9 cellular contexts compared by ENCODE assay signal in the genomic region with DNA sequence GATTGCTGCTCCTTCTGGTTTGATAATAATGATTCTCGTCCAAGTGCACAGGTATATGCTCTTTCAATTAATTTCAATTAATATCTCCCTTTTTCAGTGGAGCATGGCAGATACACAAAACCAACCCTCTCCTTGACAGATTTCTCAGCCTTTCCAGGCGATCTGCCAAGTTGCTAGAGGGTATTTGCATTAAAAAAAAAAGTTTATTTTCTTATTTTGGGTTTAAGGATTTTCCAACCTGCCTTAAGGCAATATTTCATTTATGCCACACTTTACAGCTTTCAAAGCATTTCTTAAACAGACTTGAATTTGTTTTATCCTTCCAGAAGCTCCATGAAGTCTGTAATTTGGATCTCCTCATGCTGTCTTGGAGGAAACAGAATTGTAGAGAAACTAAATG. TPM values are rescaled to one million over a fixed set of nuclear protein-coding genes. Genes with fewer than 3 reads are reported as not detected.
DNase-seq lines count a peak whose midpoint lies in the region; ATAC-seq, FAIRE-seq and TF ChIP-seq lines count a peak whose summit lies in the region.
"Had no signal": no experiment of that assay in that cellular context is flagged by ENCODE, and none has a peak within 500 bp of the region (broad histone marks: within the 10 kb centered on the region; RNA-seq: fewer than 3 reads in every experiment).

No MANE protein-coding gene starts in this region.

- H3K9ac ChIP-seq in HepG2 (ENCODE audit: insufficient read depth, low read depth, low read length), result no peak overlapping the region

- H3K4me3 ChIP-seq in HepG2 (replicated peaks in 1 of 3; ENCODE audit: insufficient read depth in 1 of 3, low read depth in 2 of 3, low read length in 3 of 3), result no peak overlapping the region; a peak in 1 of 6 replicates

- H3K9me3 Mint-ChIP-seq in activated naive CD4-positive, alpha-beta T cell treated with anti-CD3 and anti-CD28 coated beads, Interleukin-2, amount 50 U/mL, for 24 hours, result peaks cover 5% of the 10 kb centered on the region
- H3K9me3 Mint-ChIP-seq in activated naive CD8-positive, alpha-beta T cell (ENCODE audit: low read depth), result no peaks in the 10 kb centered on the region
- peaks cover 13% of the 10 kb centered on the region for H3K9me3 Mint-ChIP-seq in type B pancreatic cell

- no peak for FAIRE-seq in HepG2 (lab: Jason Lieb, UNC)

- H3K27ac Mint-ChIP-seq in activated naive CD4-positive, alpha-beta T cell treated with anti-CD3 and anti-CD28 coated beads, Interleukin-2, amount 50 U/mL, for 24 hours, result peak overlapping the region; percentile 100
- peak overlapping the region; percentile 99 for H3K27ac Mint-ChIP-seq in activated naive CD8-positive, alpha-beta T cell
- peak overlapping the region; percentile 96 for H3K27ac Mint-ChIP-seq in type B pancreatic cell

- H3K27ac ChIP-seq in HepG2 (ENCODE audit: extremely low read length, insufficient read depth, low read length), result no peak overlapping the region

- ATAC-seq in HepG2 (no peak), HG03175 (IDR thresholded peaks at IDR 0.05; ENCODE audit: unreplicated experiment) (no peak), GM21381 (IDR thresholded peaks at IDR 0.05; ENCODE audit: unreplicated experiment) (no peak), HG02763 (IDR thresholded peaks at IDR 0.05; ENCODE audit: unreplicated experiment) (no peak)

- 97% methylated on average over 2 of the region's 2 CpGs for WGBS in HepG2 (ENCODE audit: low lambda C conversion rate)

- H3K79me2 ChIP-seq in HepG2 (ENCODE audit: insufficient read depth, low read length), result peaks cover 26% of the 10 kb centered on the region

- DNase-seq in activated naive CD4-positive, alpha-beta T cell treated with anti-CD3 and anti-CD28 coated beads, Interleukin-2, amount 50 U/mL, for 16 hours, result no peak
- DNase-seq in HepG2 (ENCODE audit: low spot score), result no peak
- DNase-seq in type B pancreatic cell (ENCODE audit: extremely low spot score, unreplicated experiment), result no peak
- DNase-seq: glutamatergic neuron had no signal

- peaks cover 13% of the 10 kb centered on the region for H3K36me3 Mint-ChIP-seq in activated naive CD4-positive, alpha-beta T cell treated with anti-CD3 and anti-CD28 coated beads, Interleukin-2, amount 50 U/mL, for 24 hours
- peaks cover 26% of the 10 kb centered on the region for H3K36me3 Mint-ChIP-seq in activated naive CD8-positive, alpha-beta T cell
- H3K36me3 Mint-ChIP-seq in type B pancreatic cell, result peaks cover 26% of the 10 kb centered on the region

- no peak for TF ChIP-seq RAD21 in HepG2 (CRISPR knock-in tag; IDR thresholded peaks at IDR 0.05)

- no TSS peak for BruUV-seq in HepG2 (replicated peaks; lab: Mats Ljungman, UMichigan)

- TF ChIP-seq CTCF in HepG2 (CRISPR knock-in tag; IDR thresholded peaks at IDR 0.05) (no peak), type B pancreatic cell (conservative IDR thresholded peaks at IDR 0.05) (no peak)

- POLR2A ChIA-PET in HepG2 (lab: Yijun Ruan, JAX), result interaction anchor here (2.9 kb wide), 1 partner anchor 55 kb away, joined by 49 read pairs; a partner anchor contains a TSS

- no peaks in the 10 kb centered on the region for H3K36me3 ChIP-seq in HepG2 (replicated peaks in 1 of 2; ENCODE audit: control insufficient read depth in 1 of 2, insufficient read depth in 2 of 2, low read length in 2 of 2)

- peaks cover 74% of the 10 kb centered on the region for H3K4me1 Mint-ChIP-seq in activated naive CD4-positive, alpha-beta T cell treated with anti-CD3 and anti-CD28 coated beads, Interleukin-2, amount 50 U/mL, for 24 hours
- peaks cover 76% of the 10 kb centered on the region for H3K4me1 Mint-ChIP-seq in activated naive CD8-positive, alpha-beta T cell (ENCODE audit: low read depth)
- peaks cover 47% of the 10 kb centered on the region for H3K4me1 Mint-ChIP-seq in type B pancreatic cell (ENCODE audit: unreplicated experiment)

- no peaks in the 10 kb centered on the region; a peak in 1 of 5 replicates for H3K27me3 ChIP-seq in HepG2 (ENCODE audit: control insufficient read depth in 1 of 2, insufficient read depth in 2 of 2, low read length in 2 of 2)

- H4K20me1 ChIP-seq in HepG2 (ENCODE audit: insufficient read depth, low read length), result no peaks in the 10 kb centered on the region

- H3K27me3 Mint-ChIP-seq in activated naive CD4-positive, alpha-beta T cell treated with anti-CD3 and anti-CD28 coated beads, Interleukin-2, amount 50 U/mL, for 24 hours, result no peaks in the 10 kb centered on the region
- H3K27me3 Mint-ChIP-seq in activated naive CD8-positive, alpha-beta T cell, result no peaks in the 10 kb centered on the region
- no peaks in the 10 kb centered on the region for H3K27me3 Mint-ChIP-seq in type B pancreatic cell

- intact Hi-C loops in HepG2 (cut with micrococcal nuclease; ENCODE audit: unreplicated experiment), result no loop called here

- no peaks in the 10 kb centered on the region for H3K9me3 ChIP-seq in HepG2 (ENCODE audit: low read length)

- H2AFZ ChIP-seq in HepG2 (ENCODE audit: low read length), result no peak overlapping the region

- peaks cover 50% of the 10 kb centered on the region for H3K4me1 ChIP-seq in HepG2 (ENCODE audit: insufficient read depth, low read length)

- TF ChIP-seq EP300 in HepG2 (IDR thresholded peaks at IDR 0.05; ENCODE audit: low read depth in 2 of 2, low read length in 2 of 2) (no peak), HepG2 (CRISPR knock-in tag; IDR thresholded peaks at IDR 0.05; ENCODE audit: borderline replicate concordance) (no peak)

- in situ Hi-C loops in HepG2 (cut with HindIII; ENCODE audit: extremely low pct_ligation_motif_present, low pct_unique_long_range_greater_than_20kb), result no loop called here

- peak overlapping the region; percentile 99 for H3K4me3 Mint-ChIP-seq in activated naive CD4-positive, alpha-beta T cell treated with anti-CD3 and anti-CD28 coated beads, Interleukin-2, amount 50 U/mL, for 24 hours
- peak overlapping the region; percentile 98 for H3K4me3 Mint-ChIP-seq in activated naive CD8-positive, alpha-beta T cell
- peak overlapping the region; percentile 74 for H3K4me3 Mint-ChIP-seq in type B pancreatic cell

- peak overlapping the region; percentile 92 for H3K4me2 ChIP-seq in HepG2 (ENCODE audit: low read depth, low read length)

- CTCF ChIA-PET in HepG2 (lab: Yijun Ruan, JAX; ENCODE audit: low intra/inter-chr PET ratio, low total read pairs), result no interaction called here

- no peak for TF ChIP-seq POLR2A in HepG2 (IDR thresholded peaks at IDR 0.05; ENCODE audit: insufficient read depth in 1 of 2, low read depth in 2 of 2, low read length in 2 of 2)

TF ChIP-seq in HepG2, 621 proteins besides CTCF, POLR2A, EP300 and RAD21 (continues in another document):
- TF ChIP-seq NFKBIZ (CRISPR knock-in tag; IDR thresholded peaks at IDR 0.05), result no peak

RNA-seq across cellular contexts. Expression of a gene that starts 2.1 kb away (rescaled TPM):
- total RNA-seq in HepG2 (2016; rRNA removed; fragmentation: Illumina TruSeq; extraction: Trizol) (16.6 and 36.3 TPM in 2 replicates), type B pancreatic cell (ENCODE audit: low replicate concordance) (24.2 and 37.5 TPM in 2 replicates)
- total RNA-seq in HepG2 (2016; cell fraction: cytosol; rRNA removed; fragmentation: Illumina TruSeq; extraction: Trizol; ENCODE audit: low read depth), result 7.4 and 10.5 TPM in 2 replicates
- total RNA-seq in HepG2 (2016; cell fraction: insoluble cytoplasmic fraction; rRNA removed; fragmentation: Illumina TruSeq; extraction: Trizol), result 19.2 and 33.7 TPM in 2 replicates
- total RNA-seq in HepG2 (2016; cell fraction: membrane; rRNA removed; fragmentation: Illumina TruSeq; extraction: Trizol), result 13.9 and 17.2 TPM in 2 replicates
- total RNA-seq in HepG2 (2016; cell fraction: nucleus; rRNA removed; fragmentation: Illumina TruSeq; extraction: Trizol), result 41.0 and 53.4 TPM in 2 replicates
- 14.8 and 18.8 TPM in 2 replicates for polyA plus RNA-seq in HepG2 (2011; rRNA removed)
- 10.0 and 10.9 TPM in 2 replicates for polyA plus RNA-seq in HepG2 (2011; cell fraction: cytosol; rRNA removed)
- 69.0 and 79.9 TPM in 2 replicates for polyA plus RNA-seq in HepG2 (2011; cell fraction: nucleus; rRNA removed)
- polyA plus RNA-seq in HepG2 (2012), result 14.0 and 15.8 TPM in 2 replicates
- polyA plus RNA-seq in HepG2 (2016; cell fraction: cytosol; fragmentation: Illumina TruSeq; extraction: Trizol; ENCODE audit: low read depth), result 7.4 and 8.4 TPM in 2 replicates
- polyA plus RNA-seq in HepG2 (2016; cell fraction: insoluble cytoplasmic fraction; fragmentation: Illumina TruSeq; extraction: Trizol; ENCODE audit: low read depth), result 12.6 and 15.7 TPM in 2 replicates
- 11.4 and 11.6 TPM in 2 replicates for polyA plus RNA-seq in HepG2 (2016; cell fraction: membrane; fragmentation: Illumina TruSeq; extraction: Trizol; ENCODE audit: low read depth)
- 45.5 and 47.0 TPM in 2 replicates for polyA plus RNA-seq in HepG2 (2016; cell fraction: nucleus; fragmentation: Illumina TruSeq; extraction: Trizol; ENCODE audit: insufficient read depth, low read depth)
- 6.1 and 32.7 TPM in 2 replicates for polyA minus RNA-seq in HepG2 (2011; rRNA and poly(A)+ RNA removed; ENCODE audit: low replicate concordance)
- 9.4 and 9.6 TPM in 2 replicates for polyA minus RNA-seq in HepG2 (2011; cell fraction: cytosol; rRNA and poly(A)+ RNA removed)
- polyA minus RNA-seq in HepG2 (2011; cell fraction: nucleus; rRNA and poly(A)+ RNA removed), result 44.3 and 59.9 TPM in 2 replicates

RNA-seq across cellular contexts. Expression of a gene that starts 55.5 kb away (rescaled TPM):
- total RNA-seq in HepG2 (2016; rRNA removed; fragmentation: Illumina TruSeq; extraction: Trizol) (0.58 and 0.65 TPM in 2 replicates), type B pancreatic cell (ENCODE audit: low replicate concordance) (6.0 and 7.4 TPM in 2 replicates)
- 0.10 and 0.44 TPM in 2 replicates for total RNA-seq in HepG2 (2016; cell fraction: cytosol; rRNA removed; fragmentation: Illumina TruSeq; extraction: Trizol; ENCODE audit: low read depth)
- total RNA-seq in HepG2 (2016; cell fraction: insoluble cytoplasmic fraction; rRNA removed; fragmentation: Illumina TruSeq; extraction: Trizol), result 0.59 and 0.67 TPM in 2 replicates
- total RNA-seq in HepG2 (2016; cell fraction: membrane; rRNA removed; fragmentation: Illumina TruSeq; extraction: Trizol), result 0.21 and 0.25 TPM in 2 replicates
- 0.81 and 0.84 TPM in 2 replicates for total RNA-seq in HepG2 (2016; cell fraction: nucleus; rRNA removed; fragmentation: Illumina TruSeq; extraction: Trizol)
- polyA plus RNA-seq in HepG2 (2011; rRNA removed), result 0.40 and 0.50 TPM in 2 replicates
- 0.27 and 0.42 TPM in 2 replicates for polyA plus RNA-seq in HepG2 (2011; cell fraction: cytosol; rRNA removed)
- polyA plus RNA-seq in HepG2 (2011; cell fraction: nucleus; rRNA removed), result 0.43 and 0.88 TPM in 2 replicates
- polyA plus RNA-seq in HepG2 (2012), result 1.2 and 1.7 TPM in 2 replicates
- polyA plus RNA-seq in HepG2 (2016; cell fraction: cytosol; fragmentation: Illumina TruSeq; extraction: Trizol; ENCODE audit: low read depth), result under 0.01 and 0.05 TPM in 2 replicates
- 0.30 and 0.43 TPM in 2 replicates for polyA plus RNA-seq in HepG2 (2016; cell fraction: insoluble cytoplasmic fraction; fragmentation: Illumina TruSeq; extraction: Trizol; ENCODE audit: low read depth)
- 0.03 and 0.06 TPM in 2 replicates for polyA plus RNA-seq in HepG2 (2016; cell fraction: membrane; fragmentation: Illumina TruSeq; extraction: Trizol; ENCODE audit: low read depth)
- polyA plus RNA-seq in HepG2 (2016; cell fraction: nucleus; fragmentation: Illumina TruSeq; extraction: Trizol; ENCODE audit: insufficient read depth, low read depth), result 0.30 and 0.45 TPM in 2 replicates
- 0.44 and 8.9 TPM in 2 replicates for polyA minus RNA-seq in HepG2 (2011; rRNA and poly(A)+ RNA removed; ENCODE audit: low replicate concordance)
- 0.44 and 1.2 TPM in 2 replicates for polyA minus RNA-seq in HepG2 (2011; cell fraction: cytosol; rRNA and poly(A)+ RNA removed)
- polyA minus RNA-seq in HepG2 (2011; cell fraction: nucleus; rRNA and poly(A)+ RNA removed), result 3.4 and 3.7 TPM in 2 replicates
